ENCODE assay signal across 9 cellular contexts in genomic region chr13:52848455-52849190, GRCh38.
A peak's percentile ranks its signal among the peaks of the same experiment; 100 is the strongest.
DNase-seq lines count a peak whose midpoint lies in the region; ATAC-seq lines count a peak whose summit lies in the region.
"Had no signal": no experiment of that assay in that cellular context is flagged by ENCODE, and none has a peak within 500 bp of the region (broad histone marks: within the 10 kb centered on the region; RNA-seq: fewer than 3 reads in every experiment).

A gene with protein sequence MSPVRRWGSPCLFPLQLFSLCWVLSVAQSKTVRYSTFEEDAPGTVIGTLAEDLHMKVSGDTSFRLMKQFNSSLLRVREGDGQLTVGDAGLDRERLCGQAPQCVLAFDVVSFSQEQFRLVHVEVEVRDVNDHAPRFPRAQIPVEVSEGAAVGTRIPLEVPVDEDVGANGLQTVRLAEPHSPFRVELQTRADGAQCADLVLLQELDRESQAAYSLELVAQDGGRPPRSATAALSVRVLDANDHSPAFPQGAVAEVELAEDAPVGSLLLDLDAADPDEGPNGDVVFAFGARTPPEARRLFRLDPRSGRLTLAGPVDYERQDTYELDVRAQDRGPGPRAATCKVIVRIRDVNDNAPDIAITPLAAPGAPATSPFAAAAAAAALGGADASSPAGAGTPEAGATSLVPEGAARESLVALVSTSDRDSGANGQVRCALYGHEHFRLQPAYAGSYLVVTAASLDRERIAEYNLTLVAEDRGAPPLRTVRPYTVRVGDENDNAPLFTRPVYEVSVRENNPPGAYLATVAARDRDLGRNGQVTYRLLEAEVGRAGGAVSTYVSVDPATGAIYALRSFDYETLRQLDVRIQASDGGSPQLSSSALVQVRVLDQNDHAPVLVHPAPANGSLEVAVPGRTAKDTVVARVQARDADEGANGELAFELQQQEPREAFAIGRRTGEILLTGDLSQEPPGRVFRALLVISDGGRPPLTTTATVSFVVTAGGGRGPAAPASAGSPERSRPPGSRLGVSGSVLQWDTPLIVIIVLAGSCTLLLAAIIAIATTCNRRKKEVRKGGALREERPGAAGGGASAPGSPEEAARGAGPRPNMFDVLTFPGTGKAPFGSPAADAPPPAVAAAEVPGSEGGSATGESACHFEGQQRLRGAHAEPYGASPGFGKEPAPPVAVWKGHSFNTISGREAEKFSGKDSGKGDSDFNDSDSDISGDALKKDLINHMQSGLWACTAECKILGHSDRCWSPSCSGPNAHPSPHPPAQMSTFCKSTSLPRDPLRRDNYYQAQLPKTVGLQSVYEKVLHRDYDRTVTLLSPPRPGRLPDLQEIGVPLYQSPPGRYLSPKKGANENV (minus strand): TSS chr13:52848640. CDS start chr13:52848436, 204 bp downstream.

- no peak within 1 kb of the TSS for H3K9ac ChIP-seq in iPS-18a (ENCODE audit: low read length)

- no peak for ATAC-seq in GM18909 (IDR thresholded peaks at IDR 0.05; ENCODE audit: poor library complexity, unreplicated experiment)

- DNase-seq in stimulated activated CD4-positive, alpha-beta T cell treated with anti-CD3 and anti-CD28 coated beads, Interleukin-15, amount 100 ng/mL, for 24 hours, result peak; percentile 44
- DNase-seq in stimulated activated CD4-positive, alpha-beta T cell treated with anti-CD3 and anti-CD28 coated beads, Interleukin-2, amount 100 ng/mL, for 48 hours, result no peak
- peak; percentile 14 for DNase-seq in SW480 (ENCODE audit: low spot score)
- no peak for DNase-seq in NOMO-1 (lab: John Stamatoyannopoulos, UW; ENCODE audit: unreplicated experiment in 2 of 2)
- DNase-seq in CD1c-positive myeloid dendritic cell (ENCODE audit: extremely low spot score), result no peak
- no peak for DNase-seq in NCI-H226
- DNase-seq: stimulated activated CD4-positive, alpha-beta T cell treated with anti-CD3 and anti-CD28 coated beads, Interleukin-4, amount 100 ng/mL, for 1 hour had no signal

- no peaks in the 10 kb centered on the region for H3K36me3 ChIP-seq in iPS-18a (ENCODE audit: control insufficient read depth, low read depth, low read length)

- H3K4me1 ChIP-seq in iPS-18a (ENCODE audit: control insufficient read depth, low read depth, low read length), result peaks cover 19% of the 10 kb centered on the region

- H3K27ac ChIP-seq in iPS-18a (ENCODE audit: low read length), result no peak within 1 kb of the TSS

- H3K27me3 ChIP-seq in iPS-18a (ENCODE audit: control insufficient read depth, insufficient read depth, low read length), result peaks cover 61% of the 10 kb centered on the region

- no peaks in the 10 kb centered on the region for H3K9me3 ChIP-seq in iPS-18a (ENCODE audit: control insufficient read depth, low read depth, low read length)

- H3K4me3 ChIP-seq in iPS-18a (ENCODE audit: low read length), result peak within 1 kb of the TSS; percentile 83

Comparison
In these comparisons a context has a peak if more than half of its experiments do, and no peak if none do; other contexts are left out.
1. DNase-seq: peak in stimulated activated CD4-positive, alpha-beta T cell treated with anti-CD3 and anti-CD28 coated beads, Interleukin-15, amount 100 ng/mL, for 24 hours (single experiment) and SW480 (single experiment); none in stimulated activated CD4-positive, alpha-beta T cell treated with anti-CD3 and anti-CD28 coated beads, Interleukin-2, amount 100 ng/mL, for 48 hours (0 of 2), NOMO-1 (0 of 2), CD1c-positive myeloid dendritic cell (single experiment) and NCI-H226 (single experiment).